In the genomic region with DNA sequence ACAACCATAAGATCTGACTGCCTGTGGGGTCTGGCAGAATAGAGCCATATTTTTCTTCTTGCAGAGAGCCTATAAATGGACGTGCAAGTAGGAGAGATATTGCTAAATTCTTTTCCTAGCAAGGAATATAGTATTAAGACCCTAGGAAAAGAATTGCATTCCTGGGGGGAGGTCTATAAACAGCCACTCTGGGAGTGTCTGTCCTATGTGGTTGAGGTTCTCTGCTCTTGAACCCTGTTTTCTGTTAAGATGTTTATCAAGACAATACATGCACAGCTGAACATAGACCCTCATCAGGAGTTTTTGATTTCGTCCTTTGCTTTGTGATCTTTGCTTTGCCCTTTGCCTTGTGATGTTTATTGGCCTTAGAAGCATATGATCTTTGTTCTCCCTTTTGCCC, we compare ENCODE assay signal across 8 cellular contexts. TPM values are rescaled to one million over a fixed set of nuclear protein-coding genes. Genes with fewer than 3 reads are reported as not detected.
DNase-seq lines count a peak whose midpoint lies in the region; ATAC-seq, FAIRE-seq and TF ChIP-seq lines count a peak whose summit lies in the region.
"Not testable (repeated sequence)": the region's sequence is repeated elsewhere in the genome, so short reads cannot be mapped to it uniquely, and the experiment has no call there.

No MANE protein-coding gene starts in this region.

- FAIRE-seq in astrocyte (lab: Jason Lieb, UNC); GM12878 (lab: Jason Lieb, UNC); K562 (lab: Jason Lieb, UNC): not testable (repeated sequence)

- not testable (repeated sequence) for ATAC-seq in GM12878, K562

- TF ChIP-seq EP300 in GM12878 (IDR thresholded peaks at IDR 0.05; ENCODE audit: borderline replicate concordance in 1 of 2, control insufficient read depth in 1 of 2, low read depth in 2 of 2, low read length in 2 of 2); K562 (IDR thresholded peaks at IDR 0.05; ENCODE audit: low read length): not testable (repeated sequence)

- CTCF ChIA-PET in HEK293 (lab: Yijun Ruan, JAX); K562 (lab: Yijun Ruan, JAX; ENCODE audit: low intra/inter-chr PET ratio): not testable (repeated sequence)
- CTCF ChIA-PET in GM12878 (lab: Yijun Ruan, JAX): interaction anchor here (1.5 kb wide), 1 partner anchor 88 kb away, joined by 3 read pairs; no protein-coding TSS in a partner anchor

- TF ChIP-seq RAD21 in GM12878 (IDR thresholded peaks at IDR 0.05; ENCODE audit: insufficient read depth, low read depth, low read length); K562 (CRISPR knock-in tag; conservative IDR thresholded peaks at IDR 0.05 in 1 of 2, IDR thresholded peaks at IDR 0.05 in 1 of 2): not testable (repeated sequence)

- not testable (repeated sequence) for H3K9ac ChIP-seq in astrocyte (ENCODE audit: low read length); GM12878 (ENCODE audit: control insufficient read depth, insufficient read depth, low read length); K562 (ENCODE audit: insufficient read depth in 1 of 2, low read depth in 2 of 2, low read length in 2 of 2); endodermal cell (ENCODE audit: extremely low read depth, low read length, poor library complexity, severe bottlenecking)

- not testable (repeated sequence) for TF ChIP-seq CTCF in CD14-positive monocyte (IDR thresholded peaks at IDR 0.05); HEK293 (tag by site-specific recombination; IDR thresholded peaks at IDR 0.05); astrocyte (IDR thresholded peaks at IDR 0.05; ENCODE audit: insufficient read depth, low read depth, low read length); GM12878 (IDR thresholded peaks at IDR 0.05 in 2 of 3, conservative IDR thresholded peaks at IDR 0.05 in 1 of 3; ENCODE audit: control insufficient read depth in 2 of 3, extremely low read depth in 1 of 3, insufficient read depth in 1 of 3, low read depth in 3 of 3, low read length in 3 of 3); K562 (IDR thresholded peaks at IDR 0.05 in 2 of 3, conservative IDR thresholded peaks at IDR 0.05 in 1 of 3; ENCODE audit: insufficient read depth in 2 of 3, low read depth in 1 of 3, low read length in 3 of 3); endodermal cell (conservative IDR thresholded peaks at IDR 0.05)

- POLR2A ChIA-PET in HEK293 (lab: Yijun Ruan, JAX): interaction anchor here (0.7 kb wide), 1 partner anchor 314 kb away, joined by 4 read pairs; no protein-coding TSS in a partner anchor
- POLR2A ChIA-PET in GM12878 (lab: Charles Lee); K562 (lab: Yijun Ruan, JAX): not testable (repeated sequence)

- not testable (repeated sequence) for H3K27ac ChIP-seq in HEK293 (ENCODE audit: extremely low read depth, low read depth, low read length); astrocyte (ENCODE audit: low read depth, low read length); GM12878 (ENCODE audit: control insufficient read depth, insufficient read depth); K562 (ENCODE audit: extremely low read depth, low read depth, low read length); endodermal cell (ENCODE audit: low read depth, low read length)

- not testable (repeated sequence) for H3K27me3 ChIP-seq in astrocyte (ENCODE audit: insufficient read depth, low read length); GM12878 (replicated peaks in 1 of 2; ENCODE audit: control insufficient read depth in 2 of 2, insufficient read depth in 2 of 2, low read length in 1 of 2); K562 (ENCODE audit: control insufficient read depth in 2 of 2, insufficient read depth in 2 of 2, low read length in 2 of 2); endodermal cell (ENCODE audit: control insufficient read depth, insufficient read depth, low read length, poor library complexity, severe bottlenecking)

- H3K4me2 ChIP-seq in astrocyte (ENCODE audit: low read length); GM12878 (ENCODE audit: control insufficient read depth, insufficient read depth); K562 (ENCODE audit: insufficient read depth, low read length): not testable (repeated sequence)

- not testable (repeated sequence) for H3K9me3 ChIP-seq in HEK293 (ENCODE audit: control insufficient read depth, insufficient read depth, low read depth, low read length); astrocyte (ENCODE audit: insufficient read depth, low read depth, low read length); K562 (replicated peaks; ENCODE audit: control insufficient read depth, insufficient read depth, low read depth, low read length)
- peaks cover 11% of the 10 kb centered on the region for H3K9me3 ChIP-seq in GM12878 (replicated peaks; ENCODE audit: control insufficient read depth, insufficient read depth, low read length)
- H3K9me3 ChIP-seq in endodermal cell (ENCODE audit: control insufficient read depth, low read length): peaks cover 42% of the 10 kb centered on the region

- TF ChIP-seq POLR2A in GM12878 (IDR thresholded peaks at IDR 0.05; ENCODE audit: low read depth, low read length); K562 (conservative IDR thresholded peaks at IDR 0.05): not testable (repeated sequence)

- 57% methylated on average over 2 of the region's 2 CpGs for WGBS in GM12878 (ENCODE audit: insufficient coverage, insufficient replicate concordance, low lambda C conversion rate, missing lambda C conversion rate)
- 4% methylated on average over 2 of the region's 2 CpGs for WGBS in K562 (ENCODE audit: insufficient coverage, low coverage, missing lambda C conversion rate)
- 61 to 100% methylated on average over 1 to 2 of the region's 2 CpGs for WGBS in endodermal cell (ENCODE audit: insufficient coverage in 1 of 2, insufficient read length in 1 of 2), 2 experiments

- not testable (repeated sequence) for H4K20me1 ChIP-seq in astrocyte (ENCODE audit: insufficient read depth, low read length); GM12878 (ENCODE audit: control insufficient read depth, insufficient read depth); K562 (replicated peaks; ENCODE audit: control insufficient read depth, insufficient read depth, low read length)

- not testable (repeated sequence) for H3K4me1 ChIP-seq in HEK293 (ENCODE audit: control insufficient read depth, insufficient read depth, low read length); astrocyte (ENCODE audit: insufficient read depth, low read length); GM12878 (ENCODE audit: control insufficient read depth, insufficient read depth, low read length); K562 (replicated peaks in 1 of 2; ENCODE audit: control insufficient read depth in 2 of 2, insufficient read depth in 2 of 2, low read length in 2 of 2); endodermal cell (ENCODE audit: control insufficient read depth, insufficient read depth, low read length)

- not testable (repeated sequence) for H3K36me3 Mint-ChIP-seq in CD14-positive monocyte; astrocyte (ENCODE audit: low read depth, unreplicated experiment); endodermal cell (ENCODE audit: low read depth)
- H3K36me3 Mint-ChIP-seq in dendritic cell treated with granulocyte-macrophage colony-stimulating factor and Interleukin-4, amounts not matched to agents 40 ng/mL and 50 ng/mL, for 4 days (ENCODE audit: low read depth): peaks cover 30% of the 10 kb centered on the region

- H3K4me3 Mint-ChIP-seq in CD14-positive monocyte; astrocyte (ENCODE audit: unreplicated experiment); dendritic cell treated with granulocyte-macrophage colony-stimulating factor and Interleukin-4, amounts not matched to agents 40 ng/mL and 50 ng/mL, for 4 days; endodermal cell: not testable (repeated sequence)

- H3K4me1 Mint-ChIP-seq in CD14-positive monocyte: peaks cover 17% of the 10 kb centered on the region
- not testable (repeated sequence) for H3K4me1 Mint-ChIP-seq in astrocyte (ENCODE audit: low read depth, unreplicated experiment); endodermal cell
- peaks cover 46% of the 10 kb centered on the region for H3K4me1 Mint-ChIP-seq in dendritic cell treated with granulocyte-macrophage colony-stimulating factor and Interleukin-4, amounts not matched to agents 40 ng/mL and 50 ng/mL, for 4 days (ENCODE audit: low read depth)

- H3K9me1 ChIP-seq in K562 (ENCODE audit: control insufficient read depth, insufficient read depth, low read length): not testable (repeated sequence)

- in situ Hi-C loops in GM12878 (cut with MboI); K562 (cut with MboI): not testable (repeated sequence)

- DNase-seq in CD14-positive monocyte (ENCODE audit: low spot score); astrocyte (ENCODE audit: low read depth); GM12878 (ENCODE audit: low read depth, low spot score); K562 (ENCODE audit: extremely low read depth in 1 of 4, low spot score in 3 of 4); endodermal cell: not testable (repeated sequence)
- DNase-seq in OCI-M1 (lab: John Stamatoyannopoulos, UW): peak; percentile 27

- SMC1A ChIA-PET in GM12878 (lab: Charles Lee; ENCODE audit: uncharacterized antibody, unreplicated experiment): interaction anchor here (0.6 kb wide), 1 partner anchor 178 kb away, joined by 3 read pairs; no protein-coding TSS in a partner anchor

- not testable (repeated sequence) for H3K79me2 ChIP-seq in astrocyte (ENCODE audit: insufficient read depth, low read length); GM12878 (ENCODE audit: control insufficient read depth, insufficient read depth, low read length); K562 (ENCODE audit: control insufficient read depth, insufficient read depth, low read length)

- BruUV-seq in GM12878 (replicated peaks; lab: Mats Ljungman, UMichigan); K562 (replicated peaks; lab: Mats Ljungman, UMichigan): not testable (repeated sequence)

- H3K36me3 ChIP-seq in HEK293 (ENCODE audit: control insufficient read depth in 2 of 2, insufficient read depth in 1 of 2, low read length in 2 of 2); astrocyte (ENCODE audit: insufficient read depth, low read length); GM12878 (ENCODE audit: control insufficient read depth in 2 of 2, insufficient read depth in 2 of 2, low read length in 1 of 2); K562 (ENCODE audit: control insufficient read depth, insufficient read depth, low read length); endodermal cell (ENCODE audit: control insufficient read depth, insufficient read depth, low read length): not testable (repeated sequence)

- not testable (repeated sequence) for H2AFZ ChIP-seq in astrocyte (ENCODE audit: low read depth, low read length); GM12878 (ENCODE audit: control insufficient read depth, low read depth, low read length); K562 (ENCODE audit: low read depth, low read length)

- intact Hi-C loops in CD14-positive monocyte (cut with micrococcal nuclease); GM12878 (cut with micrococcal nuclease; ENCODE audit: unreplicated experiment); K562 (cut with micrococcal nuclease); dendritic cell treated with granulocyte-macrophage colony-stimulating factor and Interleukin-4, amounts not matched to agents 40 ng/mL and 50 ng/mL, for 4 days (cut with micrococcal nuclease): not testable (repeated sequence)

- RAD21 ChIA-PET in GM12878 (lab: Charles Lee; ENCODE audit: unreplicated experiment): interaction anchor here (1.2 kb wide), 1 partner anchor 89 kb away, joined by 3 read pairs; no protein-coding TSS in a partner anchor

- H3K9me3 Mint-ChIP-seq in CD14-positive monocyte (peaks cover 29 to 54% (median 38%) of the 10 kb centered on the region in 7 donors), astrocyte (ENCODE audit: unreplicated experiment) (peaks cover 27% of the 10 kb centered on the region), endodermal cell (peaks cover 46% of the 10 kb centered on the region)
- peaks cover 38% of the 10 kb centered on the region for H3K9me3 Mint-ChIP-seq in dendritic cell treated with granulocyte-macrophage colony-stimulating factor and Interleukin-4, amounts not matched to agents 40 ng/mL and 50 ng/mL, for 4 days

- H3K4me3 ChIP-seq in HEK293 (ENCODE audit: low read depth, low read length); astrocyte (ENCODE audit: insufficient read depth, low read depth, low read length); GM12878; K562: not testable (repeated sequence)
- H3K4me3 ChIP-seq in endodermal cell (ENCODE audit: low read length): peak overlapping the region; percentile 17

- H3K27me3 Mint-ChIP-seq in CD14-positive monocyte (ENCODE audit: low read depth in 3 of 3); astrocyte (ENCODE audit: low read depth, unreplicated experiment); dendritic cell treated with granulocyte-macrophage colony-stimulating factor and Interleukin-4, amounts not matched to agents 40 ng/mL and 50 ng/mL, for 4 days; endodermal cell (ENCODE audit: insufficient read depth): not testable (repeated sequence)

- peak overlapping the region in 5 of 7 donors; percentile 65 to 89 (median 86) for H3K27ac Mint-ChIP-seq in CD14-positive monocyte
- peak overlapping the region; percentile 41 for H3K27ac Mint-ChIP-seq in astrocyte (ENCODE audit: unreplicated experiment)
- peak overlapping the region; percentile 88 for H3K27ac Mint-ChIP-seq in dendritic cell treated with granulocyte-macrophage colony-stimulating factor and Interleukin-4, amounts not matched to agents 40 ng/mL and 50 ng/mL, for 4 days
- not testable (repeated sequence) for H3K27ac Mint-ChIP-seq in endodermal cell

RNA-seq across cellular contexts. Expression of a gene that starts 35.2 kb away (rescaled TPM):
- 100 to 1,000 TPM; 364 to 372 TPM for polyA plus RNA-seq in CD14-positive monocyte
- 38.3 and 42.3 TPM in 2 replicates for total RNA-seq in astrocyte
- total RNA-seq in GM12878 (2013; cell fraction: nucleolus; rRNA removed): 290 and 314 TPM in 2 replicates
- total RNA-seq in GM12878 (2014; rRNA removed): 121 and 148 TPM in 2 replicates
- total RNA-seq in GM12878 (2014; rRNA removed; fragmentation: Illumina TruSeq; extraction: Trizol): 159 and 161 TPM in 2 replicates
- total RNA-seq in GM12878 (2021): 89.0 and 95.4 TPM in 2 replicates
- polyA plus RNA-seq in GM12878 (2011; ENCODE audit: low read depth): 72.9 TPM
- 258 and 363 TPM in 2 replicates for polyA plus RNA-seq in GM12878 (2011; rRNA removed)
- 78.2 and 88.9 TPM in 2 replicates for polyA plus RNA-seq in GM12878 (2011; cell fraction: cytosol; rRNA removed)
- 69.4 and 105 TPM in 2 replicates for polyA plus RNA-seq in GM12878 (2011; cell fraction: nucleus; rRNA removed)
- 102 and 129 TPM in 2 replicates for polyA plus RNA-seq in GM12878 (2012)
- polyA plus RNA-seq in GM12878 (2014; fragmentation: Illumina TruSeq; extraction: Trizol): 155 and 200 TPM in 2 replicates
- 100 to 1,000 TPM; 182 to 296 TPM for polyA plus RNA-seq in GM12878 (2014; fragmentation: Nextera tagmentation; extraction: Ambion mirVana)
- polyA plus RNA-seq in GM12878 (2014; rRNA removed): 96.0 and 113 TPM in 2 replicates
- 10 to 100 TPM; 95.2 to 99.1 TPM for polyA plus RNA-seq in GM12878 (2016; fragmentation: Nextera tagmentation; extraction: Ambion mirVana)
- 81.9 and 114 TPM in 2 replicates for polyA minus RNA-seq in GM12878 (2011; rRNA and poly(A)+ RNA removed)
- polyA minus RNA-seq in GM12878 (2011; cell fraction: cytosol; rRNA and poly(A)+ RNA removed): 53.1 and 61.7 TPM in 2 replicates
- 99.3 and 99.9 TPM in 2 replicates for polyA minus RNA-seq in GM12878 (2011; cell fraction: nucleus; rRNA and poly(A)+ RNA removed)
- total RNA-seq in K562 (2011; cell fraction: chromatin; rRNA removed; ENCODE audit: low replicate concordance): 20.6 and 45.2 TPM in 2 replicates
- total RNA-seq in K562 (2011; cell fraction: nucleolus; rRNA removed): 21.5 and 26.5 TPM in 2 replicates
- total RNA-seq in K562 (2011; cell fraction: nucleoplasm; rRNA removed): 30.9 and 31.5 TPM in 2 replicates
- total RNA-seq in K562 (2014; rRNA removed): 13.4 and 14.7 TPM in 2 replicates
- 26.7 and 31.3 TPM in 2 replicates for total RNA-seq in K562 (2014; rRNA removed; fragmentation: Illumina TruSeq; extraction: Trizol)
- total RNA-seq in K562 (2015; rRNA removed; fragmentation: Illumina TruSeq; extraction: Trizol): 33.4 and 38.9 TPM in 2 replicates
- 16.8 and 17.7 TPM in 2 replicates for total RNA-seq in K562 (2021)
- polyA plus RNA-seq in K562 (2011; rRNA removed): 33.0 and 52.5 TPM in 2 replicates
- 4.8 and 21.0 TPM in 2 replicates for polyA plus RNA-seq in K562 (2011; cell fraction: cytosol; rRNA removed)
- 24.7 and 52.5 TPM in 2 replicates for polyA plus RNA-seq in K562 (2011; cell fraction: nucleus; rRNA removed)
- 22.6 and 25.6 TPM in 2 replicates for polyA plus RNA-seq in K562 (2012)
- 22.4 and 26.7 TPM in 2 replicates for polyA plus RNA-seq in K562 (2014; fragmentation: Illumina TruSeq; extraction: Trizol)
- 10 to 100 TPM; 41.5 to 47.0 TPM for polyA plus RNA-seq in K562 (2014; fragmentation: Nextera tagmentation; extraction: Ambion mirVana)
- polyA plus RNA-seq in K562 (2014; rRNA removed): 19.3 and 21.2 TPM in 2 replicates
- 16.9 and 42.2 TPM in 2 replicates for polyA minus RNA-seq in K562 (2011; rRNA and poly(A)+ RNA removed)
- polyA minus RNA-seq in K562 (2011; cell fraction: cytosol; rRNA and poly(A)+ RNA removed): 8.5 and 22.1 TPM in 2 replicates
- polyA minus RNA-seq in K562 (2011; cell fraction: nucleus; rRNA and poly(A)+ RNA removed): 11.8 and 45.1 TPM in 2 replicates
- total RNA-seq in endodermal cell: 10 to 100 TPM; 23.7 to 30.2 TPM
- 38.7 TPM for polyA plus RNA-seq in endodermal cell (2013, experiment 1 of 2)
- 34.8 TPM for polyA plus RNA-seq in endodermal cell (2013, experiment 2 of 2)
